Comparison of ENCODE assay signal across 16 cellular contexts in genomic region chr20:12466915-12467314, GRCh38.
DNase-seq lines count a peak whose midpoint lies in the region; FAIRE-seq and TF ChIP-seq lines count a peak whose summit lies in the region.
"Had no signal": no experiment of that assay in that cellular context is flagged by ENCODE, and none has a peak within 500 bp of the region (broad histone marks: within the 10 kb centered on the region; RNA-seq: fewer than 3 reads in every experiment).

No MANE protein-coding gene starts in this region.

- H3K18ac ChIP-seq in mesendoderm (ENCODE audit: low read length), result no peak overlapping the region

- no peaks in the 10 kb centered on the region for H3K9me2 ChIP-seq in SK-N-SH

- H3K27ac ChIP-seq in mesendoderm (ENCODE audit: low read depth, low read length) (no peak overlapping the region), SK-N-SH (ENCODE audit: low read depth in 2 of 2, low read length in 1 of 2) (no peak overlapping the region)
- H3K27ac ChIP-seq: A549, C4-2B had no signal

- no peak overlapping the region for H4K8ac ChIP-seq in mesendoderm (ENCODE audit: low read depth, low read length)

- no peak overlapping the region for H3K56ac ChIP-seq in mesendoderm (ENCODE audit: low read length)

- H2AFZ ChIP-seq in SK-N-SH (ENCODE audit: low read depth), result no peak overlapping the region

- peak; percentile 85 for DNase-seq in NCI-H748 (lab: John Stamatoyannopoulos, UW; ENCODE audit: unreplicated experiment)
- DNase-seq in NCI-H748 treated with DMSO at 0.1 percent for 48 hours (lab: John Stamatoyannopoulos, UW), result no peak
- DNase-seq in NCI-H146 (lab: John Stamatoyannopoulos, UW), result peak; percentile 64
- DNase-seq in NCI-H345 treated with DMSO at 0.1 percent for 48 hours (lab: John Stamatoyannopoulos, UW; ENCODE audit: unreplicated experiment), result peak; percentile 77
- peak; percentile 2 for DNase-seq in mesendoderm
- DNase-seq in SK-N-SH, result no peak
- no peak for DNase-seq in D721Med (ENCODE audit: insufficient read length, low spot score)
- no peak for DNase-seq in NCI-H82 (lab: John Stamatoyannopoulos, UW)
- DNase-seq: BE2C; CD4-positive, alpha-beta memory T cell; GF-D8 had no signal

- H3K27me3 ChIP-seq in mesendoderm (ENCODE audit: insufficient read depth, low read length, poor library complexity), result no peaks in the 10 kb centered on the region
- no peaks in the 10 kb centered on the region for H3K27me3 ChIP-seq in SK-N-SH (ENCODE audit: insufficient read depth)
- H3K27me3 ChIP-seq: BE2C had no signal

- TF ChIP-seq CTCF in SK-N-SH (IDR thresholded peaks at IDR 0.05) (no peak), D721Med (IDR thresholded peaks at IDR 0.05; ENCODE audit: insufficient read depth, missing control alignments) (no peak)

- H3K4me1 ChIP-seq in mesendoderm (ENCODE audit: control insufficient read depth, low read depth, low read length) (no peaks in the 10 kb centered on the region), SK-N-SH (ENCODE audit: control insufficient read depth in 1 of 2, insufficient read depth in 2 of 2, low read depth in 1 of 2, low read length in 1 of 2) (peaks cover 0 to 11% of the 10 kb centered on the region in 2 experiments; a peak in 2 of 4 replicates)
- H3K4me1 ChIP-seq: A549, BE2C had no signal

- no peak overlapping the region for H4K5ac ChIP-seq in mesendoderm (ENCODE audit: low read length)

- WGBS in mesendoderm (ENCODE audit: extremely low coverage, insufficient coverage, low lambda C conversion rate), result no CpG with 5 or more reads among the region's 2 CpGs
- WGBS in SK-N-SH (ENCODE audit: low lambda C conversion rate), result 15% methylated on average over 2 of the region's 2 CpGs

- H3K4me3 ChIP-seq in mesendoderm (ENCODE audit: low read length) (no peak overlapping the region), SK-N-SH (ENCODE audit: low read depth in 2 of 2, low read length in 1 of 2) (no peak overlapping the region)
- H3K4me3 ChIP-seq: A549 had no signal

- POLR2A ChIA-PET in SK-N-SH (lab: Yijun Ruan, JAX), result no interaction called here

- H3K79me2 ChIP-seq in mesendoderm (ENCODE audit: control insufficient read depth, insufficient read depth, low read length), result no peaks in the 10 kb centered on the region
- no peaks in the 10 kb centered on the region for H3K79me2 ChIP-seq in SK-N-SH (ENCODE audit: insufficient read depth)

- no peaks in the 10 kb centered on the region for H4K20me1 ChIP-seq in SK-N-SH (ENCODE audit: insufficient read depth)

- H3F3A ChIP-seq in SK-N-SH (replicated peaks; ENCODE audit: insufficient read depth), result no peaks in the 10 kb centered on the region

- H3K79me1 ChIP-seq in mesendoderm (ENCODE audit: low read length), result no peaks in the 10 kb centered on the region

- no peaks in the 10 kb centered on the region for H3K36me3 ChIP-seq in mesendoderm (ENCODE audit: control insufficient read depth, insufficient read depth, low read length)
- H3K36me3 ChIP-seq in SK-N-SH (replicated peaks in 1 of 2; ENCODE audit: control insufficient read depth in 1 of 2, insufficient read depth in 2 of 2, low read length in 1 of 2), result no peaks in the 10 kb centered on the region
- H3K36me3 ChIP-seq: BE2C had no signal

- CTCF ChIA-PET in SK-N-SH (lab: Yijun Ruan, JAX), result interaction anchor here (0.7 kb wide), 1 partner anchor 149 kb away, joined by 3 read pairs; no protein-coding TSS in a partner anchor

- H3K23ac ChIP-seq in mesendoderm (ENCODE audit: low read length), result no peak overlapping the region

- no peak overlapping the region for H2BK120ac ChIP-seq in mesendoderm (ENCODE audit: low read depth, low read length)

- H2BK5ac ChIP-seq in mesendoderm (ENCODE audit: low read length), result no peak overlapping the region

- no peak overlapping the region for H2AK5ac ChIP-seq in mesendoderm (ENCODE audit: low read length)

- H2BK15ac ChIP-seq in mesendoderm (replicated peaks; ENCODE audit: low read depth), result no peak overlapping the region

- H3K4ac ChIP-seq in mesendoderm (ENCODE audit: low read depth, low read length), result no peak overlapping the region

- no peak for TF ChIP-seq EP300 in SK-N-SH (IDR thresholded peaks at IDR 0.05; ENCODE audit: borderline replicate concordance in 1 of 2, low read depth in 1 of 2, low read length in 1 of 2)

- H3K4me2 ChIP-seq in mesendoderm (ENCODE audit: low read length) (no peak overlapping the region), SK-N-SH (no peak overlapping the region)
- H3K4me2 ChIP-seq: A549 had no signal

- FAIRE-seq in D721Med (lab: Jason Lieb, UNC), result no peak
- FAIRE-seq: H54, HepG2, HTR-8/SVneo had no signal

- no peak overlapping the region for H3K9ac ChIP-seq in mesendoderm (ENCODE audit: low read length)
- H3K9ac ChIP-seq in SK-N-SH, result no peak overlapping the region

- TF ChIP-seq RAD21 in SK-N-SH (IDR thresholded peaks at IDR 0.05; ENCODE audit: low read length), result no peak

- H3K9me3 ChIP-seq in SK-N-SH, result no peaks in the 10 kb centered on the region
- H3K9me3 ChIP-seq: A549, BE2C had no signal

TF ChIP-seq in SK-N-SH, 30 proteins besides CTCF, POLR2A, EP300 and RAD21:
- TF ChIP-seq ELF1 (IDR thresholded peaks at IDR 0.05), result no peak
- TF ChIP-seq USF1 (IDR thresholded peaks at IDR 0.05; ENCODE audit: borderline replicate concordance, low read depth), result no peak
- TF ChIP-seq ZBTB33 (IDR thresholded peaks at IDR 0.05; ENCODE audit: borderline replicate concordance, low read depth), result no peak
- TF ChIP-seq YY1 (IDR thresholded peaks at IDR 0.05; ENCODE audit: low read depth), result no peak
- TF ChIP-seq SIN3A (IDR thresholded peaks at IDR 0.05; ENCODE audit: borderline replicate concordance, low read depth, low read length), result no peak
- TF ChIP-seq MXI1 (IDR thresholded peaks at IDR 0.05; ENCODE audit: low read depth, low read length), result no peak
- no peak for TF ChIP-seq RXRA (IDR thresholded peaks at IDR 0.05; ENCODE audit: borderline replicate concordance, low read depth)
- TF ChIP-seq RFX5 (IDR thresholded peaks at IDR 0.05; ENCODE audit: low read length), result no peak
- no peak for TF ChIP-seq FOXJ3 (CRISPR knock-in tag; IDR thresholded peaks at IDR 0.05)
- TF ChIP-seq FOXM1 (IDR thresholded peaks at IDR 0.05; ENCODE audit: low read depth), result no peak
- TF ChIP-seq GABPA (IDR thresholded peaks at IDR 0.05; ENCODE audit: low read depth), result no peak
- no peak for TF ChIP-seq FOSL2 (IDR thresholded peaks at IDR 0.05; ENCODE audit: borderline replicate concordance, low read depth)
- no peak for TF ChIP-seq PBX3 (IDR thresholded peaks at IDR 0.05)
- no peak for TF ChIP-seq CHD2 (IDR thresholded peaks at IDR 0.05; ENCODE audit: low read length, partially characterized antibody)
- no peak for TF ChIP-seq MEF2A (IDR thresholded peaks at IDR 0.05; ENCODE audit: borderline replicate concordance, low read depth)
- TF ChIP-seq NFIC (IDR thresholded peaks at IDR 0.05; ENCODE audit: borderline replicate concordance), result no peak
- no peak for TF ChIP-seq JUND (IDR thresholded peaks at IDR 0.05)
- no peak for TF ChIP-seq POLR2AphosphoS5 (IDR thresholded peaks at IDR 0.05; ENCODE audit: low read depth, low read length)

Comparison
In these comparisons a context has a peak if more than half of its experiments do, and no peak if none do; other contexts are left out.
1. DNase-seq: peak in NCI-H748 (single experiment), NCI-H146 (single experiment), NCI-H345 treated with DMSO at 0.1 percent for 48 hours (single experiment) and mesendoderm (single experiment); none in NCI-H748 treated with DMSO at 0.1 percent for 48 hours (single experiment), SK-N-SH (single experiment), D721Med (single experiment) and NCI-H82 (single experiment).